Comparison of ENCODE assay signal across 8 cellular contexts in genomic region chr4:169757575-169758184, GRCh38. TPM values are rescaled to one million over a fixed set of nuclear protein-coding genes. Genes with fewer than 3 reads are reported as not detected.
DNase-seq lines count a peak whose midpoint lies in the region; ATAC-seq, FAIRE-seq and TF ChIP-seq lines count a peak whose summit lies in the region.

HPF1 (minus strand) TSS chr4:169757944; CDS start chr4:169757877, 67 bp downstream.

- peak within 1 kb of the TSS; percentile 80 for H3K9ac ChIP-seq in mammary epithelial cell (ENCODE audit: insufficient read depth, low read length)

- 4% methylated on average over 7 of the region's 46 CpGs for WGBS in mammary epithelial cell (ENCODE audit: low coverage, missing lambda C conversion rate)
- 0% methylated on average over 42 to 46 of the region's 46 CpGs for WGBS in small intestine, 3 donors

- peaks cover 21% of the 10 kb centered on the region for H3K79me2 ChIP-seq in ACC112 (ENCODE audit: control insufficient read depth, insufficient read depth, low read length, unreplicated experiment)
- peaks cover 20% of the 10 kb centered on the region for H3K79me2 ChIP-seq in mammary epithelial cell (ENCODE audit: insufficient read depth, low read length)

- H3K9me3 ChIP-seq in WERI-Rb-1 (ENCODE audit: severe bottlenecking) = no peaks in the 10 kb centered on the region
- H3K9me3 ChIP-seq in mammary epithelial cell (replicated peaks; ENCODE audit: insufficient read depth, low read length) = no peaks in the 10 kb centered on the region
- H3K9me3 ChIP-seq in iPS-18c (ENCODE audit: control insufficient read depth, insufficient read depth, low read length) = no peaks in the 10 kb centered on the region
- H3K9me3 ChIP-seq in small intestine (ENCODE audit: control insufficient read depth, low read depth) = no peaks in the 10 kb centered on the region

- FAIRE-seq in small intestine (lab: Jason Lieb, UNC) = no peak

- H2AFZ ChIP-seq in ACC112 (ENCODE audit: low read length, unreplicated experiment) (peak within 1 kb of the TSS; percentile 84), mammary epithelial cell (ENCODE audit: low read depth, low read length) (peak within 1 kb of the TSS; percentile 97)

- DNase-seq in NCI-H2196 (lab: John Stamatoyannopoulos, UW; ENCODE audit: unreplicated experiment) (peak; percentile 81), WERI-Rb-1 (peak; percentile 96), mammary epithelial cell (peak; percentile 89), small intestine (peak; percentile 94)

- no TSS peak for BruUV-seq in mammary epithelial cell (replicated peaks; lab: Mats Ljungman, UMichigan)

- dilution Hi-C loops in mammary epithelial cell (cut with HindIII; ENCODE audit: low sequenced_read_pairs) = loop anchor here (10.0 kb wide), 1 partner anchor 47 kb away; no protein-coding TSS in a partner anchor

- in situ Hi-C loops in mammary epithelial cell (cut with MboI; ENCODE audit: low sequenced_read_pairs in 2 of 2) = no loop called here

- peak within 1 kb of the TSS; percentile 86 for H3K4me2 ChIP-seq in mammary epithelial cell (ENCODE audit: insufficient read depth, low read depth, low read length)

- CTCF ChIA-PET in mammary epithelial cell (lab: Charles Lee; ENCODE audit: low non-redundant PET) = no interaction called here

- intact Hi-C loops in mammary epithelial cell (cut with micrococcal nuclease) = loop anchor here (1.0 to 10.0 kb wide), 2 partner anchors 34 to 143 kb away; partner anchors contain the start of gene NEK1

- H3K27ac ChIP-seq in ACC112 (ENCODE audit: low read depth, low read length) = no peak within 1 kb of the TSS
- H3K27ac ChIP-seq in WERI-Rb-1 = peak within 1 kb of the TSS; percentile 79
- H3K27ac ChIP-seq in mammary epithelial cell (ENCODE audit: insufficient read depth, low read depth, low read length) = peak within 1 kb of the TSS; percentile 32
- peak within 1 kb of the TSS in 1 of 2 donors; percentile 39 for H3K27ac ChIP-seq in small intestine (ENCODE audit: low read depth in 1 of 2, low read length in 1 of 2)

- H3K27me3 ChIP-seq in ACC112 (ENCODE audit: insufficient read depth, low read length) (no peaks in the 10 kb centered on the region), WERI-Rb-1 (ENCODE audit: insufficient read depth, low read depth, severe bottlenecking) (no peaks in the 10 kb centered on the region), mammary epithelial cell (ENCODE audit: insufficient read depth, low read length) (no peaks in the 10 kb centered on the region), small intestine (ENCODE audit: control insufficient read depth in 2 of 2, insufficient read depth in 2 of 2, low read length in 2 of 2) (no peaks in the 10 kb centered on the region)

- H3K36me3 ChIP-seq in ACC112 (ENCODE audit: insufficient read depth, low read length) (no peaks in the 10 kb centered on the region), WERI-Rb-1 (peaks cover 4% of the 10 kb centered on the region), mammary epithelial cell (ENCODE audit: insufficient read depth, low read length) (no peaks in the 10 kb centered on the region), small intestine (ENCODE audit: control insufficient read depth in 2 of 2, insufficient read depth in 2 of 2, low read length in 2 of 2) (no peaks in the 10 kb centered on the region)

- no peaks in the 10 kb centered on the region for H4K20me1 ChIP-seq in mammary epithelial cell (ENCODE audit: insufficient read depth, low read length)

- TF ChIP-seq CTCF in WERI-Rb-1 (IDR thresholded peaks at IDR 0.05; ENCODE audit: low read depth, low read length) = no peak
- no peak for TF ChIP-seq CTCF in mammary epithelial cell (conservative IDR thresholded peaks at IDR 0.05 in 1 of 2, IDR thresholded peaks at IDR 0.05 in 1 of 2; ENCODE audit: extremely low read depth in 1 of 2, insufficient read depth in 1 of 2, low read depth in 1 of 2, low read length in 2 of 2)

- peaks cover 10% of the 10 kb centered on the region for H3K4me1 ChIP-seq in ACC112 (ENCODE audit: control insufficient read depth, insufficient read depth, low read length, unreplicated experiment)
- peaks cover 9% of the 10 kb centered on the region for H3K4me1 ChIP-seq in mammary epithelial cell (ENCODE audit: insufficient read depth, low read length)
- H3K4me1 ChIP-seq in small intestine (ENCODE audit: control insufficient read depth in 2 of 2, insufficient read depth in 1 of 2, low read depth in 1 of 2, low read length in 1 of 2) = peaks cover 2% of the 10 kb centered on the region in 2 donors

- H3K4me3 ChIP-seq in ACC112 (ENCODE audit: low read depth, low read length) (peak within 1 kb of the TSS; percentile 85), WERI-Rb-1 (ENCODE audit: low read depth, low read length) (peak within 1 kb of the TSS; percentile 94), mammary epithelial cell (replicated peaks in 1 of 3; ENCODE audit: insufficient read depth in 1 of 3, low read depth in 2 of 3, low read length in 3 of 3) (peak within 1 kb of the TSS; percentile 84 to 95 (median 88)), iPS-18c (ENCODE audit: insufficient read depth, low read depth, low read length) (peak within 1 kb of the TSS; percentile 91), small intestine (ENCODE audit: low read depth in 1 of 2, low read length in 2 of 2) (peak within 1 kb of the TSS; percentile 68 to 70)

- ATAC-seq in GM18868 (IDR thresholded peaks at IDR 0.05; ENCODE audit: unreplicated experiment) = peak; percentile 95
- ATAC-seq in HG03108 (IDR thresholded peaks at IDR 0.05; ENCODE audit: unreplicated experiment) = peak; percentile 92

RNA-seq across cellular contexts. Expression of gene HPF1, which starts in this region (rescaled TPM):
- total RNA-seq in mammary epithelial cell = 10 to 100 TPM; 14.7 to 20.0 TPM
- polyA plus RNA-seq in mammary epithelial cell = 14.9 TPM
- polyA minus RNA-seq in mammary epithelial cell = 10.5 TPM
- polyA plus RNA-seq in small intestine = 10 to 100 TPM; 13.2 to 22.7 (median 17.8) TPM
